In the genomic region with DNA sequence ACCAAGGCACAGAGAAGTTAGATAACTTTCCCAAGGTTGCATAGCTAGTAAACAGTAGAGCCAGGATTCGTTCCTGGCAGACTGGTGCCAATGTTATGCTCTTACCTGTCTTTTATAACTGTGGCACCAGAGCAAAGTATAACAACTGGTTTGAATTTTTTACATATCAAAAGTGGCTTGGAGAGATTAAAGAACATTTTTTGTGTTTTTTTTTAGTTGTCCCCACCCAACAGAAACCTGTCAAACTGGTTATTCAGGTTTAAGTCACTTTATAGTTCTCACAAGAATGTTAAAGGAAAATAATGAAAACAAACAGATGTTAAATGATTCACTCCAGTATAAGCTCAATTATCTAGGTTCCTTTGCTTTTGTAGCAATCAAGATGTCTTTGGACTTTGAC, we compare ENCODE assay signal across 2 cellular contexts.
TF ChIP-seq lines count a peak whose summit lies in the region.

No MANE protein-coding gene starts in this region.

TF ChIP-seq in liver, 16 proteins besides CTCF, POLR2A, EP300 and RAD21:
- TF ChIP-seq EGR1 (IDR thresholded peaks at IDR 0.05; ENCODE audit: low read depth in 2 of 2): no peak
- TF ChIP-seq JUND (IDR thresholded peaks at IDR 0.05): peak in 1 of 2 donors; percentile 24
- peak; percentile 10 to 30 for TF ChIP-seq HNF4A (conservative IDR thresholded peaks at IDR 0.05)
- TF ChIP-seq GABPA (IDR thresholded peaks at IDR 0.05 in 1 of 2, conservative IDR thresholded peaks at IDR 0.05 in 1 of 2): no peak
- TF ChIP-seq SP1 (IDR thresholded peaks at IDR 0.05): peak; percentile 34
TF ChIP-seq in liver: peak in this region for 3.

TF ChIP-seq in HepG2, 621 proteins besides CTCF, POLR2A, EP300 and RAD21:
- TF ChIP-seq REL (CRISPR knock-in tag; conservative IDR thresholded peaks at IDR 0.05) (no peak), MED8 (CRISPR knock-in tag; IDR thresholded peaks at IDR 0.05; ENCODE audit: insufficient replicate concordance) (no peak), AGO1 (IDR thresholded peaks at IDR 0.05; ENCODE audit: low read depth, low read length, poor library complexity, severe bottlenecking) (no peak), THYN1 (CRISPR knock-in tag; IDR thresholded peaks at IDR 0.05; ENCODE audit: borderline replicate concordance, low read depth) (no peak), ZNF790 (CRISPR knock-in tag; IDR thresholded peaks at IDR 0.05; ENCODE audit: borderline replicate concordance) (no peak), ZBTB1 (CRISPR knock-in tag; IDR thresholded peaks at IDR 0.05; ENCODE audit: borderline replicate concordance) (no peak), GATAD1 (CRISPR knock-in tag; IDR thresholded peaks at IDR 0.05) (no peak), NFIB (CRISPR knock-in tag; IDR thresholded peaks at IDR 0.05; ENCODE audit: borderline replicate concordance) (no peak), ZMYM4 (CRISPR knock-in tag; IDR thresholded peaks at IDR 0.05) (no peak), ZNF234 (CRISPR knock-in tag; conservative IDR thresholded peaks at IDR 0.05) (no peak), SMARCC2 (IDR thresholded peaks at IDR 0.05) (no peak), PRDM15 (CRISPR knock-in tag; IDR thresholded peaks at IDR 0.05) (no peak), SYNCRIP (IDR thresholded peaks at IDR 0.05; ENCODE audit: insufficient read depth, low read depth, low read length) (no peak)
- TF ChIP-seq, protein P1, sequence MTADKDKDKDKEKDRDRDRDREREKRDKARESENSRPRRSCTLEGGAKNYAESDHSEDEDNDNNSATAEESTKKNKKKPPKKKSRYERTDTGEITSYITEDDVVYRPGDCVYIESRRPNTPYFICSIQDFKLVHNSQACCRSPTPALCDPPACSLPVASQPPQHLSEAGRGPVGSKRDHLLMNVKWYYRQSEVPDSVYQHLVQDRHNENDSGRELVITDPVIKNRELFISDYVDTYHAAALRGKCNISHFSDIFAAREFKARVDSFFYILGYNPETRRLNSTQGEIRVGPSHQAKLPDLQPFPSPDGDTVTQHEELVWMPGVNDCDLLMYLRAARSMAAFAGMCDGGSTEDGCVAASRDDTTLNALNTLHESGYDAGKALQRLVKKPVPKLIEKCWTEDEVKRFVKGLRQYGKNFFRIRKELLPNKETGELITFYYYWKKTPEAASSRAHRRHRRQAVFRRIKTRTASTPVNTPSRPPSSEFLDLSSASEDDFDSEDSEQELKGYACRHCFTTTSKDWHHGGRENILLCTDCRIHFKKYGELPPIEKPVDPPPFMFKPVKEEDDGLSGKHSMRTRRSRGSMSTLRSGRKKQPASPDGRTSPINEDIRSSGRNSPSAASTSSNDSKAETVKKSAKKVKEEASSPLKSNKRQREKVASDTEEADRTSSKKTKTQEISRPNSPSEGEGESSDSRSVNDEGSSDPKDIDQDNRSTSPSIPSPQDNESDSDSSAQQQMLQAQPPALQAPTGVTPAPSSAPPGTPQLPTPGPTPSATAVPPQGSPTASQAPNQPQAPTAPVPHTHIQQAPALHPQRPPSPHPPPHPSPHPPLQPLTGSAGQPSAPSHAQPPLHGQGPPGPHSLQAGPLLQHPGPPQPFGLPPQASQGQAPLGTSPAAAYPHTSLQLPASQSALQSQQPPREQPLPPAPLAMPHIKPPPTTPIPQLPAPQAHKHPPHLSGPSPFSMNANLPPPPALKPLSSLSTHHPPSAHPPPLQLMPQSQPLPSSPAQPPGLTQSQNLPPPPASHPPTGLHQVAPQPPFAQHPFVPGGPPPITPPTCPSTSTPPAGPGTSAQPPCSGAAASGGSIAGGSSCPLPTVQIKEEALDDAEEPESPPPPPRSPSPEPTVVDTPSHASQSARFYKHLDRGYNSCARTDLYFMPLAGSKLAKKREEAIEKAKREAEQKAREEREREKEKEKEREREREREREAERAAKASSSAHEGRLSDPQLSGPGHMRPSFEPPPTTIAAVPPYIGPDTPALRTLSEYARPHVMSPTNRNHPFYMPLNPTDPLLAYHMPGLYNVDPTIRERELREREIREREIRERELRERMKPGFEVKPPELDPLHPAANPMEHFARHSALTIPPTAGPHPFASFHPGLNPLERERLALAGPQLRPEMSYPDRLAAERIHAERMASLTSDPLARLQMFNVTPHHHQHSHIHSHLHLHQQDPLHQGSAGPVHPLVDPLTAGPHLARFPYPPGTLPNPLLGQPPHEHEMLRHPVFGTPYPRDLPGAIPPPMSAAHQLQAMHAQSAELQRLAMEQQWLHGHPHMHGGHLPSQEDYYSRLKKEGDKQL (CRISPR knock-in tag; IDR thresholded peaks at IDR 0.05; ENCODE audit: low read depth): no peak
- TF ChIP-seq, protein P2, sequence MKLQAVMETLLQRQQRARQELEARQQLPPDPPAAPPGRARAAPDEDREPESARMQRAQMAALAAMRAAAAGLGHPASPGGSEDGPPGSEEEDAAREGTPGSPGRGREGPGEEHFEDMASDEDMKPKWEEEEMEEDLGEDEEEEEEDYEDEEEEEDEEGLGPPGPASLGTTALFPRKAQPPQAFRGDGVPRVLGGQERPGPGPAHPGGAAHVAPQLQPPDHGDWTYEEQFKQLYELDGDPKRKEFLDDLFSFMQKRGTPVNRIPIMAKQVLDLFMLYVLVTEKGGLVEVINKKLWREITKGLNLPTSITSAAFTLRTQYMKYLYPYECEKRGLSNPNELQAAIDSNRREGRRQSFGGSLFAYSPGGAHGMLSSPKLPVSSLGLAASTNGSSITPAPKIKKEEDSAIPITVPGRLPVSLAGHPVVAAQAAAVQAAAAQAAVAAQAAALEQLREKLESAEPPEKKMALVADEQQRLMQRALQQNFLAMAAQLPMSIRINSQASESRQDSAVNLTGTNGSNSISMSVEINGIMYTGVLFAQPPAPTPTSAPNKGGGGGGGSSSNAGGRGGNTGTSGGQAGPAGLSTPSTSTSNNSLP (IDR thresholded peaks at IDR 0.05; ENCODE audit: low read depth, low read length): no peak
- TF ChIP-seq, protein P3, sequence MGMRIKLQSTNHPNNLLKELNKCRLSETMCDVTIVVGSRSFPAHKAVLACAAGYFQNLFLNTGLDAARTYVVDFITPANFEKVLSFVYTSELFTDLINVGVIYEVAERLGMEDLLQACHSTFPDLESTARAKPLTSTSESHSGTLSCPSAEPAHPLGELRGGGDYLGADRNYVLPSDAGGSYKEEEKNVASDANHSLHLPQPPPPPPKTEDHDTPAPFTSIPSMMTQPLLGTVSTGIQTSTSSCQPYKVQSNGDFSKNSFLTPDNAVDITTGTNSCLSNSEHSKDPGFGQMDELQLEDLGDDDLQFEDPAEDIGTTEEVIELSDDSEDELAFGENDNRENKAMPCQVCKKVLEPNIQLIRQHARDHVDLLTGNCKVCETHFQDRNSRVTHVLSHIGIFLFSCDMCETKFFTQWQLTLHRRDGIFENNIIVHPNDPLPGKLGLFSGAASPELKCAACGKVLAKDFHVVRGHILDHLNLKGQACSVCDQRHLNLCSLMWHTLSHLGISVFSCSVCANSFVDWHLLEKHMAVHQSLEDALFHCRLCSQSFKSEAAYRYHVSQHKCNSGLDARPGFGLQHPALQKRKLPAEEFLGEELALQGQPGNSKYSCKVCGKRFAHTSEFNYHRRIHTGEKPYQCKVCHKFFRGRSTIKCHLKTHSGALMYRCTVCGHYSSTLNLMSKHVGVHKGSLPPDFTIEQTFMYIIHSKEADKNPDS (CRISPR knock-in tag; IDR thresholded peaks at IDR 0.05): no peak
- TF ChIP-seq, protein P4, sequence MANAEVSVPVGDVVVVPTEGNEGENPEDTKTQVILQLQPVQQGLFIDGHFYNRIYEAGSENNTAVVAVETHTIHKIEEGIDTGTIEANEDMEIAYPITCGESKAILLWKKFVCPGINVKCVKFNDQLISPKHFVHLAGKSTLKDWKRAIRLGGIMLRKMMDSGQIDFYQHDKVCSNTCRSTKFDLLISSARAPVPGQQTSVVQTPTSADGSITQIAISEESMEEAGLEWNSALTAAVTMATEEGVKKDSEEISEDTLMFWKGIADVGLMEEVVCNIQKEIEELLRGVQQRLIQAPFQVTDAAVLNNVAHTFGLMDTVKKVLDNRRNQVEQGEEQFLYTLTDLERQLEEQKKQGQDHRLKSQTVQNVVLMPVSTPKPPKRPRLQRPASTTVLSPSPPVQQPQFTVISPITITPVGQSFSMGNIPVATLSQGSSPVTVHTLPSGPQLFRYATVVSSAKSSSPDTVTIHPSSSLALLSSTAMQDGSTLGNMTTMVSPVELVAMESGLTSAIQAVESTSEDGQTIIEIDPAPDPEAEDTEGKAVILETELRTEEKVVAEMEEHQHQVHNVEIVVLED (CRISPR knock-in tag; IDR thresholded peaks at IDR 0.05; ENCODE audit: borderline replicate concordance): no peak
